ENCODE assay signal across 11 cellular contexts in genomic region chr12:92556141-92556540, GRCh38.
DNase-seq lines count a peak whose midpoint lies in the region; ATAC-seq and TF ChIP-seq lines count a peak whose summit lies in the region.
"Had no signal": no experiment of that assay in that cellular context is flagged by ENCODE, and none has a peak within 500 bp of the region (broad histone marks: within the 10 kb centered on the region; RNA-seq: fewer than 3 reads in every experiment).

No MANE protein-coding gene starts in this region.

- H3K36me3 ChIP-seq in KMS-11 (ENCODE audit: insufficient read depth) (no peaks in the 10 kb centered on the region), A673 (ENCODE audit: insufficient read depth, low read length, poor library complexity, severe bottlenecking) (no peaks in the 10 kb centered on the region)

- H3K27ac ChIP-seq in KMS-11 (peak overlapping the region; percentile 51; the same call in 1 of the 2 replicates), A673 (ENCODE audit: low read depth, low read length, poor library complexity, severe bottlenecking) (no peak overlapping the region)

- no peaks in the 10 kb centered on the region for H3K27me3 ChIP-seq in KMS-11 (ENCODE audit: insufficient read depth, low read depth)
- H3K27me3 ChIP-seq in A673 (replicated peaks; ENCODE audit: insufficient read depth, low read depth, low read length, poor library complexity), result no peaks in the 10 kb centered on the region

- peaks cover 9% of the 10 kb centered on the region for H3K9me3 Mint-ChIP-seq in activated CD4-positive, alpha-beta T cell treated with anti-CD3 and anti-CD28 coated beads for 36 hours (ENCODE audit: low read depth)
- peaks cover 0 to 6% (median 0%) of the 10 kb centered on the region in 9 donors for H3K9me3 Mint-ChIP-seq in naive thymus-derived CD8-positive, alpha-beta T cell

- DNase-seq in activated CD4-positive, alpha-beta T cell treated with anti-CD3 and anti-CD28 coated beads for 36 hours, result no peak
- DNase-seq in activated CD4-positive, alpha-beta T cell treated with anti-CD3 and anti-CD28 coated beads, Interleukin-2, amount 50 U/mL, for 4 hours, result no peak
- peak in 3 of 10 donors; percentile 30 to 49 (median 40) for DNase-seq in naive thymus-derived CD8-positive, alpha-beta T cell
- DNase-seq in A673 (ENCODE audit: low spot score) (no peak), cortex of kidney (lab: John Stamatoyannopoulos, UW) (no peak)
- DNase-seq: activated CD4-positive, alpha-beta T cell treated with anti-CD3 and anti-CD28 coated beads, Interleukin-2, amount 50 U/mL, for 1 hour; foreskin fibroblast had no signal

- no peak overlapping the region for H3K4me3 ChIP-seq in KMS-11 (IDR thresholded peaks at IDR 0.05; ENCODE audit: insufficient read depth, low read depth, low read length)
- no peak overlapping the region for H3K4me3 ChIP-seq in A673 (ENCODE audit: low read depth, low read length, poor library complexity, severe bottlenecking)
- H3K4me3 ChIP-seq: lung had no signal

- ATAC-seq in activated CD4-positive, alpha-beta T cell treated with anti-CD3 and anti-CD28 coated beads for 36 hours, result no peak
- peak; percentile 40 for ATAC-seq in GM21526 (IDR thresholded peaks at IDR 0.05; ENCODE audit: low FRiP score, unreplicated experiment)
- peak; percentile 73 to 86 for ATAC-seq in naive thymus-derived CD8-positive, alpha-beta T cell
- ATAC-seq in HG02884 (IDR thresholded peaks at IDR 0.05; ENCODE audit: unreplicated experiment), result no peak

- peaks cover 38% of the 10 kb centered on the region for H3K4me1 Mint-ChIP-seq in activated CD4-positive, alpha-beta T cell treated with anti-CD3 and anti-CD28 coated beads for 36 hours
- H3K4me1 Mint-ChIP-seq in naive thymus-derived CD8-positive, alpha-beta T cell, result peaks cover 11 to 33% (median 20%) of the 10 kb centered on the region in 4 donors

- CTCF ChIA-PET in activated CD4-positive, alpha-beta T cell treated with anti-CD3 and anti-CD28 coated beads for 36 hours (lab: Charles Lee), result interaction anchor here (1.0 to 2.3 kb wide), 4 partner anchors 11 to 53 kb away, joined by 3 to 12 read pairs (median 8); no protein-coding TSS in a partner anchor
- CTCF ChIA-PET in A673 (lab: Charles Lee), result no interaction called here

- peak overlapping the region; percentile 39 for H3K4me2 ChIP-seq in KMS-11

- no peaks in the 10 kb centered on the region for H3K9me3 ChIP-seq in A673 (ENCODE audit: low read depth, low read length, poor library complexity, severe bottlenecking)

- TF ChIP-seq CTCF in KMS-11 (conservative IDR thresholded peaks at IDR 0.05; ENCODE audit: low read depth, low read length), result no peak
- TF ChIP-seq CTCF in A673 (conservative IDR thresholded peaks at IDR 0.05; ENCODE audit: low read depth, low read length), result no peak

- POLR2A ChIA-PET in activated CD4-positive, alpha-beta T cell treated with anti-CD3 and anti-CD28 coated beads for 36 hours (lab: Charles Lee), result interaction anchor here (1.2 to 2.0 kb wide), 2 partner anchors 54 to 410 kb away, joined by 4 to 9 read pairs; partner anchors contain the start of gene BTG1
- POLR2A ChIA-PET in naive thymus-derived CD8-positive, alpha-beta T cell (lab: Charles Lee), result interaction anchor here (0.5 to 2.7 kb wide), 5 partner anchors 151 to 935 kb away, joined by 3 to 12 read pairs (median 3); partner anchors contain the start of gene BTG1
- POLR2A ChIA-PET in A673 (lab: Charles Lee; ENCODE audit: low non-redundant PET), result no interaction called here

- no peaks in the 10 kb centered on the region for H3K27me3 Mint-ChIP-seq in activated CD4-positive, alpha-beta T cell treated with anti-CD3 and anti-CD28 coated beads for 36 hours
- no peaks in the 10 kb centered on the region for H3K27me3 Mint-ChIP-seq in naive thymus-derived CD8-positive, alpha-beta T cell

- peaks cover 15% of the 10 kb centered on the region for H3K36me3 Mint-ChIP-seq in activated CD4-positive, alpha-beta T cell treated with anti-CD3 and anti-CD28 coated beads for 36 hours (ENCODE audit: low read depth)
- peaks cover 0 to 10% (median 4%) of the 10 kb centered on the region in 3 donors for H3K36me3 Mint-ChIP-seq in naive thymus-derived CD8-positive, alpha-beta T cell

- no peak overlapping the region for H3K27ac Mint-ChIP-seq in activated CD4-positive, alpha-beta T cell treated with anti-CD3 and anti-CD28 coated beads for 36 hours
- H3K27ac Mint-ChIP-seq in naive thymus-derived CD8-positive, alpha-beta T cell, result peak overlapping the region; percentile 79 to 96 (median 90)

- peak overlapping the region; percentile 50 for H2AFZ ChIP-seq in KMS-11 (ENCODE audit: low read depth)

- H4K20me1 ChIP-seq in KMS-11 (ENCODE audit: insufficient read depth), result no peaks in the 10 kb centered on the region

- intact Hi-C loops in activated CD4-positive, alpha-beta T cell treated with anti-CD3 and anti-CD28 coated beads for 36 hours (cut with DNase I, micrococcal nuclease), result loop anchor here in 1 of 2 experiments (2.0 to 5.0 kb wide), 3 partner anchors 17 to 409 kb away; partner anchors contain the start of gene BTG1
- intact Hi-C loops in A673 (cut with micrococcal nuclease; ENCODE audit: unreplicated experiment), result no loop called here

- peak overlapping the region; percentile 54 for H3K4me3 Mint-ChIP-seq in activated CD4-positive, alpha-beta T cell treated with anti-CD3 and anti-CD28 coated beads for 36 hours
- peak overlapping the region; percentile 57 to 83 (median 74) for H3K4me3 Mint-ChIP-seq in naive thymus-derived CD8-positive, alpha-beta T cell

- no peaks in the 10 kb centered on the region for H3K79me2 ChIP-seq in KMS-11 (ENCODE audit: insufficient read depth, low read depth)

- H3K4me1 ChIP-seq in KMS-11 (ENCODE audit: low read depth, poor library complexity, severe bottlenecking) (peaks cover 39% of the 10 kb centered on the region), A673 (ENCODE audit: insufficient read depth, low read length, poor library complexity, severe bottlenecking) (no peaks in the 10 kb centered on the region)

- peak overlapping the region; percentile 9; the same call in 1 of the 2 replicates for H3K9ac ChIP-seq in KMS-11

- no TSS peak for BruUV-seq in A673 (replicated peaks; lab: Mats Ljungman, UMichigan)

Comparison
In these comparisons a context has a peak if more than half of its experiments do, and no peak if none do; other contexts are left out.
1. ATAC-seq: peak in GM21526 (single experiment) and naive thymus-derived CD8-positive, alpha-beta T cell (2 of 2); none in activated CD4-positive, alpha-beta T cell treated with anti-CD3 and anti-CD28 coated beads for 36 hours (single experiment) and HG02884 (single experiment).